In the genomic region with DNA sequence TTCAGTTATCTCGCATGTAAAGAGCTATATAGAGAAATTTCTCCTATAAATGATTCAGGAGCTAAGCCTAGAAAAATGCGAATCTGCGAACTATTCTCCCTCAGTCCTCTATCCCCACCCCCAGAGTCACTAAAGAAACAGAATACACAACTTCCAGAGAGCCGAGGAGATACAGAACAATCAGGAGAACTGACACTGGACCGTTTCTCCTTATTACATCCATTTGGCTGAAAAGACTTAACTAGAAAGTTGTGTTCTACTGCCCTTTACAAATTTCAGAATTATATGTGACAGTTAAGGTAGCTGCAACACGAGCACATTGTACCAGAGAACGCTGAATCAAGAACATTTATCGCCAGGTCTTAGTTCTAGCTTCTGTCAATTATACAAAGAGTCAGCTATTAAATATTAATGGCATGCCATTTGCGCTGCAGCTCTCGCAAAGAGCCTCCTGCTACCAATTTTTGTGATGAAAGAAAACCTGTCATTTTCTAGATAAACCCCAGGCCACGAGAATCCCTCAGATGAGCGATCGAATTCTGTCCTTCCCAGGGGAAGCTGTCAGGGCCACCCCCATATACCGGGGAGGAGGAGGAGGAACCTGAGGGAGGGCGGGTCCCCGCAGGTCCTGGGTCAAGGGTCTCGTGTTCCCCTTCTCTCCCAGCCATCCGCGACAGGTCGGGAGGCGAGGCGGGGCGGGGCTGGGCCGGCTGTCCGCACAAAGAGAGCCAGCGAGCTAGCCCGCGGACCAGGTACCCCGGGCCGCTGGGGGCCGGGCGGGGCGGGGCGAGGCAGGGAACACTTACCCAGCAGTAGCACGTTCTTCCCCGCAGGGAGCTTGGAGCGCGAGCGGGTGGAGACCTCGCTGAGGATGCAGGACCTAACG, we compare ENCODE assay signal across 1 cellular context.
TF ChIP-seq lines count a peak whose summit lies in the region.

No MANE protein-coding gene starts in this region.

TF ChIP-seq in SK-N-SH, 30 proteins besides CTCF, POLR2A, EP300 and RAD21 (continued from another document):
- TF ChIP-seq, protein P1, sequence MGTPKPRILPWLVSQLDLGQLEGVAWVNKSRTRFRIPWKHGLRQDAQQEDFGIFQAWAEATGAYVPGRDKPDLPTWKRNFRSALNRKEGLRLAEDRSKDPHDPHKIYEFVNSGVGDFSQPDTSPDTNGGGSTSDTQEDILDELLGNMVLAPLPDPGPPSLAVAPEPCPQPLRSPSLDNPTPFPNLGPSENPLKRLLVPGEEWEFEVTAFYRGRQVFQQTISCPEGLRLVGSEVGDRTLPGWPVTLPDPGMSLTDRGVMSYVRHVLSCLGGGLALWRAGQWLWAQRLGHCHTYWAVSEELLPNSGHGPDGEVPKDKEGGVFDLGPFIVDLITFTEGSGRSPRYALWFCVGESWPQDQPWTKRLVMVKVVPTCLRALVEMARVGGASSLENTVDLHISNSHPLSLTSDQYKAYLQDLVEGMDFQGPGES (IDR thresholded peaks at IDR 0.05; ENCODE audit: low read depth, low read length): no peak
- TF ChIP-seq SMC3 (IDR thresholded peaks at IDR 0.05; ENCODE audit: low read depth, low read length): no peak
